Comparison of ENCODE assay signal across 13 cellular contexts in the genomic region with DNA sequence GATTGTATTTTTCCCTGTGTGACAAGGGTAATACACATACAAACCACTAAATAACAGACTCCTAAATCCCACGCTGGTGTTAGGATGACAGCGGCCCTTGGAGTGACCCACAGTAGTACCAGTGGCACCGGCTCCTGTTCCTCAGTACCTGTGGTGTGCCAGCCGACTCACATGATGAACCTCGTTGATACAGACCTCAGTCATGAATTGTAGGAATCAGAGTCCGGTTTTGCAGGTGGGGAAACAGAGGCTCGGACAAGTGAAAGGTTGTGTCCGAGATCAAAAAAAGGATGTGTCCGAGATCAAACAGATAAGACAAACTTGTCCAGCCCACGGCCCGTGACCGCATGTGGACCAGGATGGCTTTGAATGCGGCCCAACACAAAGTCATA.
"Had no signal": no experiment of that assay in that cellular context is flagged by ENCODE, and none has a peak within 500 bp of the region (broad histone marks: within the 10 kb centered on the region; RNA-seq: fewer than 3 reads in every experiment).

No MANE protein-coding gene starts in this region.

- H3K9me3 Mint-ChIP-seq: dendritic cell treated with granulocyte-macrophage colony-stimulating factor and Interleukin-4, amounts not matched to agents 40 ng/mL and 50 ng/mL, for 4 days; effector memory CD8-positive, alpha-beta T cell; mesothelial cell of epicardium; stimulated activated naive B cell treated with anti-CD40 and anti-IgM and Interleukin-4, amounts not matched to agents 10 μg/mL and 1 μg/mL and 100 μg/mL, for 72 hours; T-helper 2 cell treated with Interferon-gamma antibody and Interleukin-4, amounts not matched to agents 5 μg/mL and 100 μg/mL, for 36 hours had no signal

- ATAC-seq: effector memory CD8-positive, alpha-beta T cell; stimulated activated naive B cell treated with anti-CD40 and anti-IgM and Interleukin-4, amounts not matched to agents 10 μg/mL and 1 μg/mL and 100 μg/mL, for 72 hours had no signal

- H3K9me3 ChIP-seq: SJCRH30 had no signal

- H3K27ac Mint-ChIP-seq: dendritic cell treated with granulocyte-macrophage colony-stimulating factor and Interleukin-4, amounts not matched to agents 40 ng/mL and 50 ng/mL, for 4 days; effector memory CD8-positive, alpha-beta T cell; mesothelial cell of epicardium; stimulated activated naive B cell treated with anti-CD40 and anti-IgM and Interleukin-4, amounts not matched to agents 10 μg/mL and 1 μg/mL and 100 μg/mL, for 72 hours; T-helper 2 cell treated with Interferon-gamma antibody and Interleukin-4, amounts not matched to agents 5 μg/mL and 100 μg/mL, for 36 hours had no signal

- H3K4me3 Mint-ChIP-seq: dendritic cell treated with granulocyte-macrophage colony-stimulating factor and Interleukin-4, amounts not matched to agents 40 ng/mL and 50 ng/mL, for 4 days; effector memory CD8-positive, alpha-beta T cell; mesothelial cell of epicardium; stimulated activated naive B cell treated with anti-CD40 and anti-IgM and Interleukin-4, amounts not matched to agents 10 μg/mL and 1 μg/mL and 100 μg/mL, for 72 hours; T-helper 2 cell treated with Interferon-gamma antibody and Interleukin-4, amounts not matched to agents 5 μg/mL and 100 μg/mL, for 36 hours had no signal

- H3K27me3 ChIP-seq: hepatocyte, SJCRH30 had no signal

- H3K4me1 ChIP-seq: parathyroid adenoma, SJCRH30 had no signal

- DNase-seq: activated CD4-positive, alpha-beta T cell treated with anti-CD3 and anti-CD28 coated beads for 1 hour; activated naive CD4-positive, alpha-beta T cell treated with Interleukin-2 at 50 U/mL for 16 hours; activated T-cell treated with anti-CD3 and anti-CD28 coated beads, Interleukin-2, amount 50 U/mL, for 1 hour; effector memory CD8-positive, alpha-beta T cell; SJCRH30; stimulated activated CD4-positive, alpha-beta T cell treated with anti-CD3 and anti-CD28 coated beads, Interleukin-1b, Interleukin-23, amount 100 ng/mL, for 48 hours; stimulated activated naive B cell treated with anti-CD40 and anti-IgM and Interleukin-4, amounts not matched to agents 10 μg/mL and 1 μg/mL and 100 μg/mL, for 72 hours; SW 1271 had no signal

- H3K4me3 ChIP-seq: hepatocyte, SJCRH30 had no signal

- H3K27me3 Mint-ChIP-seq: stimulated activated naive B cell treated with anti-CD40 and anti-IgM and Interleukin-4, amounts not matched to agents 10 μg/mL and 1 μg/mL and 100 μg/mL, for 72 hours had no signal

- H3K27ac ChIP-seq: hepatocyte, parathyroid adenoma, SJCRH30 had no signal

- H3K9ac ChIP-seq: parathyroid adenoma had no signal
